19 cellular contexts compared by ENCODE assay signal in the genomic region with DNA sequence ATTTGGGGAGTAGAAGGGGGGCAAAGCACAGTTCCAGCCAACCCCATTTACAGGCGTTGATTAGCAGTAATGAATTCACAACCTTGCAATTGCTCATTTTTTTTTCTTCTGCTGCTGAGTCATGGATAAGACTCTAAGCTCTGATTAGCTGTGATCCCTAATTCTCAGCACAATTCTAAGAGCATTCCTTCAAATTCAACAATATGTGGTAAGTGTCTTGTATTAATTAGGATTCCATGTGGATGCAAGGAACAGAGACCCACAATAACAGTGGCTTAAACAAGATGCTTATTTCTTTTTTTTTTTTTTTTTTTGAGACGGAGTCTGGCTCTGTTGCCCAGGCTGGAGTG.
DNase-seq lines count a peak whose midpoint lies in the region; ATAC-seq, FAIRE-seq and TF ChIP-seq lines count a peak whose summit lies in the region.
"Had no signal": no experiment of that assay in that cellular context is flagged by ENCODE, and none has a peak within 500 bp of the region (broad histone marks: within the 10 kb centered on the region; RNA-seq: fewer than 3 reads in every experiment).

No MANE protein-coding gene starts in this region.

- no peaks in the 10 kb centered on the region for H3K36me3 Mint-ChIP-seq in activated T-helper 2 cell treated with anti-CD3 and anti-CD28 coated beads, Interferon-gamma antibody, Interleukin-2, Interleukin-4, amounts not matched to agents 10 μg/mL and 5 μg/mL and 100 μg/mL, durations not matched to agents 14 hours and 24 hours and 36 hours (ENCODE audit: low read depth)
- no peaks in the 10 kb centered on the region for H3K36me3 Mint-ChIP-seq in activated naive CD4-positive, alpha-beta T cell treated with anti-CD3 and anti-CD28 coated beads for 36 hours (ENCODE audit: low read depth)

- H2AFZ ChIP-seq in MM.1S (ENCODE audit: low read length) (peak overlapping the region; percentile 65), endothelial cell of umbilical vein (ENCODE audit: low read depth, low read length) (no peak overlapping the region), osteoblast (ENCODE audit: low read length) (no peak overlapping the region)

- peak overlapping the region; percentile 51 for H3K27ac ChIP-seq in MM.1S (ENCODE audit: low read length)
- peak overlapping the region; percentile 100 for H3K27ac ChIP-seq in endothelial cell of umbilical vein (ENCODE audit: insufficient read depth, low read depth, low read length)
- H3K27ac ChIP-seq in osteoblast (ENCODE audit: low read depth, low read length): peak overlapping the region; percentile 72

- H3K4me3 ChIP-seq in AG10803 (ENCODE audit: low read length) (no peak overlapping the region), MM.1S (ENCODE audit: low read length) (0 out of 2 replicates have a peak overlapping the region, but pooled peaks have one; percentile 3), endothelial cell of umbilical vein (replicated peaks in 1 of 3; ENCODE audit: insufficient read depth in 1 of 3, low read depth in 1 of 3, low read length in 3 of 3) (no peak overlapping the region), osteoblast (ENCODE audit: insufficient read depth, low read length) (no peak overlapping the region)
- H3K4me3 ChIP-seq: dorsolateral prefrontal cortex, right lobe of liver had no signal

- no peak overlapping the region for H3K27ac Mint-ChIP-seq in activated T-helper 2 cell treated with anti-CD3 and anti-CD28 coated beads, Interferon-gamma antibody, Interleukin-2, Interleukin-4, amounts not matched to agents 10 μg/mL and 5 μg/mL and 100 μg/mL, durations not matched to agents 14 hours and 24 hours and 36 hours
- H3K27ac Mint-ChIP-seq in activated naive CD4-positive, alpha-beta T cell treated with anti-CD3 and anti-CD28 coated beads for 36 hours: no peak overlapping the region
- H3K27ac Mint-ChIP-seq: activated CD4-positive, alpha-beta T cell treated with anti-CD3 and anti-CD28 coated beads, Interleukin-2, amount 10 ng/mL, durations not matched to agents 7 days and 5 days; activated naive CD4-positive, alpha-beta T cell treated with anti-CD3 and anti-CD28 coated beads, Interleukin-2, amount 50 U/mL, for 72 hours had no signal

- no peaks in the 10 kb centered on the region for H3K9me3 ChIP-seq in MM.1S (replicated peaks; ENCODE audit: insufficient read depth, low read length)
- no peaks in the 10 kb centered on the region for H3K9me3 ChIP-seq in endothelial cell of umbilical vein (replicated peaks; ENCODE audit: control insufficient read depth, insufficient read depth, low read length)
- H3K9me3 ChIP-seq in osteoblast (ENCODE audit: low read depth, low read length): no peaks in the 10 kb centered on the region
- H3K9me3 ChIP-seq: right lobe of liver had no signal

- FAIRE-seq in endothelial cell of umbilical vein (lab: Jason Lieb, UNC): no peak
- FAIRE-seq: G401.6 had no signal

- no peak for TF ChIP-seq POLR2A in endothelial cell of umbilical vein (IDR thresholded peaks at IDR 0.05; ENCODE audit: low read depth, low read length)

- peaks cover 28% of the 10 kb centered on the region for H3F3A ChIP-seq in MM.1S (ENCODE audit: insufficient read depth, low read length)

- dilution Hi-C loops in endothelial cell of umbilical vein (cut with MboI; ENCODE audit: extremely low pct_ligation_motif_present, low sequenced_read_pairs): loop anchor here (25.0 kb wide), 1 partner anchor 249 kb away; no protein-coding TSS in a partner anchor

- H3K27me3 ChIP-seq in MM.1S (replicated peaks; ENCODE audit: insufficient read depth, low read length) (no peaks in the 10 kb centered on the region), endothelial cell of umbilical vein (ENCODE audit: control insufficient read depth in 2 of 2, insufficient read depth in 2 of 2, low read length in 2 of 2) (no peaks in the 10 kb centered on the region), osteoblast (ENCODE audit: insufficient read depth, low read length) (no peaks in the 10 kb centered on the region)
- H3K27me3 ChIP-seq: dorsolateral prefrontal cortex, right lobe of liver had no signal

- POLR2A ChIA-PET in endothelial cell of umbilical vein (lab: Charles Lee): interaction anchor here (0.6 to 3.0 kb wide), 4 partner anchors 72 to 144 kb away, joined by 3 to 13 read pairs (median 6); no protein-coding TSS in a partner anchor

- DNase-seq in AG10803 (ENCODE audit: low read depth) (peak; percentile 77), MM.1S (no peak), endothelial cell of umbilical vein (ENCODE audit: low read depth, low spot score) (no peak), osteoblast (ENCODE audit: insufficient read length, low spot score, missing footprints) (no peak), NCI-H1092 (lab: John Stamatoyannopoulos, UW) (no peak)
- no peak for DNase-seq in activated T-helper 2 cell treated with anti-CD3 and anti-CD28 coated beads, Interferon-gamma antibody, Interleukin-2, Interleukin-4, amounts not matched to agents 10 μg/mL and 5 μg/mL and 100 μg/mL, durations not matched to agents 14 hours and 24 hours and 36 hours (ENCODE audit: low spot score)
- DNase-seq in activated naive CD4-positive, alpha-beta T cell treated with anti-CD3 and anti-CD28 coated beads for 36 hours: no peak
- DNase-seq: activated CD4-positive, alpha-beta T cell treated with anti-CD3 and anti-CD28 coated beads, Interleukin-2, amount 10 ng/mL, durations not matched to agents 7 days and 5 days; Calu3; islet precursor cell; MV-4-11; NCI-H524 treated with DMSO at 0.1 percent for 48 hours; right lobe of liver; stimulated activated CD4-positive, alpha-beta T cell treated with anti-CD3 and anti-CD28 coated beads, Interleukin-1b, Interleukin-23, amount 100 ng/mL, for 48 hours had no signal

- no peaks in the 10 kb centered on the region for H3K9me3 Mint-ChIP-seq in activated T-helper 2 cell treated with anti-CD3 and anti-CD28 coated beads, Interferon-gamma antibody, Interleukin-2, Interleukin-4, amounts not matched to agents 10 μg/mL and 5 μg/mL and 100 μg/mL, durations not matched to agents 14 hours and 24 hours and 36 hours
- H3K9me3 Mint-ChIP-seq in activated naive CD4-positive, alpha-beta T cell treated with anti-CD3 and anti-CD28 coated beads for 36 hours: no peaks in the 10 kb centered on the region
- H3K9me3 Mint-ChIP-seq: activated CD4-positive, alpha-beta T cell treated with anti-CD3 and anti-CD28 coated beads, Interleukin-2, amount 10 ng/mL, durations not matched to agents 7 days and 5 days; activated naive CD4-positive, alpha-beta T cell treated with anti-CD3 and anti-CD28 coated beads, Interleukin-2, amount 50 U/mL, for 72 hours had no signal

- no peak for ATAC-seq in GM21825 (IDR thresholded peaks at IDR 0.05; ENCODE audit: unreplicated experiment)
- ATAC-seq: activated naive CD4-positive, alpha-beta T cell treated with anti-CD3 and anti-CD28 coated beads, Interleukin-2, amount 50 U/mL, for 72 hours; esophagus mucosa had no signal

- H3K9me2 ChIP-seq in MM.1S (replicated peaks; ENCODE audit: insufficient read depth, low read length): no peaks in the 10 kb centered on the region

- peaks cover 35% of the 10 kb centered on the region for H3K4me1 Mint-ChIP-seq in activated T-helper 2 cell treated with anti-CD3 and anti-CD28 coated beads, Interferon-gamma antibody, Interleukin-2, Interleukin-4, amounts not matched to agents 10 μg/mL and 5 μg/mL and 100 μg/mL, durations not matched to agents 14 hours and 24 hours and 36 hours (ENCODE audit: low read depth)
- H3K4me1 Mint-ChIP-seq in activated naive CD4-positive, alpha-beta T cell treated with anti-CD3 and anti-CD28 coated beads for 36 hours (ENCODE audit: low read depth): peaks cover 13% of the 10 kb centered on the region

- CTCF ChIA-PET in endothelial cell of umbilical vein (lab: Charles Lee): interaction anchor here (0.6 to 2.4 kb wide), 8 partner anchors 10 to 136 kb away, joined by 3 to 15 read pairs (median 6); no protein-coding TSS in a partner anchor
- CTCF ChIA-PET in activated naive CD4-positive, alpha-beta T cell treated with anti-CD3 and anti-CD28 coated beads for 36 hours (lab: Charles Lee): interaction anchor here (0.7 kb wide), 1 partner anchor 181 kb away, joined by 4 read pairs; no protein-coding TSS in a partner anchor

- no peaks in the 10 kb centered on the region for H3K36me3 ChIP-seq in MM.1S (replicated peaks; ENCODE audit: insufficient read depth, low read length)
- no peaks in the 10 kb centered on the region for H3K36me3 ChIP-seq in endothelial cell of umbilical vein (ENCODE audit: control insufficient read depth in 2 of 2, extremely low read depth in 1 of 2, insufficient read depth in 2 of 2, low read length in 2 of 2)
- H3K36me3 ChIP-seq in osteoblast (ENCODE audit: insufficient read depth, low read length): no peaks in the 10 kb centered on the region
- H3K36me3 ChIP-seq: right lobe of liver had no signal

- H3K4me2 ChIP-seq in MM.1S (ENCODE audit: low read depth, low read length): peak overlapping the region; percentile 62
- no peak overlapping the region for H3K4me2 ChIP-seq in endothelial cell of umbilical vein (ENCODE audit: insufficient read depth, low read length)
- H3K4me2 ChIP-seq in osteoblast (ENCODE audit: insufficient read depth, low read length): no peak overlapping the region

- no peaks in the 10 kb centered on the region for H3K27me3 Mint-ChIP-seq in activated T-helper 2 cell treated with anti-CD3 and anti-CD28 coated beads, Interferon-gamma antibody, Interleukin-2, Interleukin-4, amounts not matched to agents 10 μg/mL and 5 μg/mL and 100 μg/mL, durations not matched to agents 14 hours and 24 hours and 36 hours (ENCODE audit: low read depth)
- H3K27me3 Mint-ChIP-seq in activated naive CD4-positive, alpha-beta T cell treated with anti-CD3 and anti-CD28 coated beads for 36 hours (ENCODE audit: low read depth): no peaks in the 10 kb centered on the region
- H3K27me3 Mint-ChIP-seq: activated CD4-positive, alpha-beta T cell treated with anti-CD3 and anti-CD28 coated beads, Interleukin-2, amount 10 ng/mL, durations not matched to agents 7 days and 5 days had no signal

- H3K9ac ChIP-seq in MM.1S (ENCODE audit: low read length) (no peak overlapping the region), endothelial cell of umbilical vein (replicated peaks; ENCODE audit: extremely low read depth, insufficient read depth, low read length) (peak overlapping the region; percentile 93)

- peaks cover 64% of the 10 kb centered on the region for H3K4me1 ChIP-seq in MM.1S (ENCODE audit: low read length)
- H3K4me1 ChIP-seq in endothelial cell of umbilical vein (ENCODE audit: control insufficient read depth, extremely low read depth, insufficient read depth, low read length): peaks cover 53% of the 10 kb centered on the region
- peaks cover 31% of the 10 kb centered on the region for H3K4me1 ChIP-seq in osteoblast (ENCODE audit: insufficient read depth, low read length)

- H3K79me2 ChIP-seq in MM.1S (ENCODE audit: low read length) (peaks cover 4% of the 10 kb centered on the region; the same call in 1 of the 2 replicates), endothelial cell of umbilical vein (ENCODE audit: control insufficient read depth, insufficient read depth, low read length) (no peaks in the 10 kb centered on the region), osteoblast (ENCODE audit: insufficient read depth, low read length) (peaks cover 4% of the 10 kb centered on the region)

- no peaks in the 10 kb centered on the region for H3K9me1 ChIP-seq in endothelial cell of umbilical vein (replicated peaks; ENCODE audit: control insufficient read depth, extremely low read depth, insufficient read depth, low read length)

- TF ChIP-seq CTCF in AG10803 (conservative IDR thresholded peaks at IDR 0.05; ENCODE audit: low read length) (no peak), MM.1S (IDR thresholded peaks at IDR 0.05; ENCODE audit: low read length) (no peak), endothelial cell of umbilical vein (IDR thresholded peaks at IDR 0.05; ENCODE audit: extremely low read depth in 1 of 2, insufficient read depth in 1 of 2, low read depth in 1 of 2, low read length in 2 of 2) (no peak), osteoblast (IDR thresholded peaks at IDR 0.05; ENCODE audit: extremely low read depth, low read depth, low read length) (no peak)

- intact Hi-C loops in endothelial cell of umbilical vein (cut with micrococcal nuclease): no loop called here
- intact Hi-C loops in activated T-helper 2 cell treated with anti-CD3 and anti-CD28 coated beads, Interferon-gamma antibody, Interleukin-2, Interleukin-4, amounts not matched to agents 10 μg/mL and 5 μg/mL and 100 μg/mL, durations not matched to agents 14 hours and 24 hours and 36 hours (cut with micrococcal nuclease): no loop called here
- intact Hi-C loops in activated naive CD4-positive, alpha-beta T cell treated with anti-CD3 and anti-CD28 coated beads for 36 hours (cut with micrococcal nuclease): no loop called here

- H4K20me1 ChIP-seq in MM.1S (ENCODE audit: insufficient read depth, low read length) (no peaks in the 10 kb centered on the region), endothelial cell of umbilical vein (replicated peaks; ENCODE audit: control insufficient read depth, extremely low read depth, insufficient read depth, low read length) (no peaks in the 10 kb centered on the region), osteoblast (ENCODE audit: insufficient read depth, low read length) (no peaks in the 10 kb centered on the region)

- no TSS peak for BruUV-seq in endothelial cell of umbilical vein (replicated peaks; lab: Mats Ljungman, UMichigan)

- no peak overlapping the region for H3K4me3 Mint-ChIP-seq in activated T-helper 2 cell treated with anti-CD3 and anti-CD28 coated beads, Interferon-gamma antibody, Interleukin-2, Interleukin-4, amounts not matched to agents 10 μg/mL and 5 μg/mL and 100 μg/mL, durations not matched to agents 14 hours and 24 hours and 36 hours (ENCODE audit: low read depth)
- H3K4me3 Mint-ChIP-seq in activated naive CD4-positive, alpha-beta T cell treated with anti-CD3 and anti-CD28 coated beads for 36 hours: no peak overlapping the region
- H3K4me3 Mint-ChIP-seq: activated CD4-positive, alpha-beta T cell treated with anti-CD3 and anti-CD28 coated beads, Interleukin-2, amount 10 ng/mL, durations not matched to agents 7 days and 5 days had no signal
